1 cellular context compared by ENCODE assay signal in the genomic region with DNA sequence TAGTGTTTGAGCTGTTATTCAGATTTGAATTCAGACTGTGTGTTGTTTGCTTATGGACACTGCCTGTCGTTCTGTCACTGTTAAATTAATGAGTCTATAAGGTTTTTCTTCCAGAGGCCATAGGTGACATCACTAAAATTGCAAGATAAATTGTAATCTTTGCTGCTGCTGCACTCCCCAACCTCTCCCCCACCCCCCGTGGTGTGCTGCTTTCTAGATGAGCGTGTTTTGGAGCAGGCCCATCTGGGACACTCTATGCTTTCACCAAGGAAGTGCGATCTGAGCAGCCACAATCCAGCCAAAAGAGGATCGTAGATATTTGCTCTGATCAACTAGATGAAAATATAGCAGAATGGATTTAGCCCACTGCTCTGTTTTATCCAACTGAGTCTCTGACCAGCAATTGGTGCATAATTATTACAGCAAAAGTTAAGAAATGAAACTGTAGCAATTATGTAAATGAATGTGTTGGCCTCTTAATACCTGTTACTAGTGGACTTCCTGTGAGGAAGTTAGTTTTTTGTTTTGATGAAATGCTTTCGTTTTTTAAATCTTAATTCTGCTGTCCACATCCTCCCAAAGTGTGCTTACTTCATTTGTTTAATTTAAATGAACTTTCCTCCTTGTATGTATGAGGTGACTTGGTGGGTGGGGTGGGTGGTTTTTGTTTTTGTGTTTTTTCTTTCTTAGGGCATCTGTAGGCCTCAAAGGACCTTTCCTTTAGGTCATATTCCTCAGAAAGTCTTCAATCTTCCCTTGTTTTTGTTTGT.
TF ChIP-seq lines count a peak whose summit lies in the region.

No MANE protein-coding gene starts in this region.

TF ChIP-seq in HepG2, 621 proteins besides CTCF, POLR2A, EP300 and RAD21:
- 0 out of 2 replicates have a peak, but pooled peaks have one; percentile 7 for TF ChIP-seq ATF7 (IDR thresholded peaks at IDR 0.05)
- TF ChIP-seq ATF7 (CRISPR knock-in tag; IDR thresholded peaks at IDR 0.05), result no peak
- TF ChIP-seq ARNT2 (CRISPR knock-in tag; IDR thresholded peaks at IDR 0.05; ENCODE audit: low read depth), result no peak
TF ChIP-seq in HepG2: peak in this region for 1.
